ENCODE assay signal across 9 cellular contexts in genomic region chr5:57693488-57694305, GRCh38.
DNase-seq lines count a peak whose midpoint lies in the region; TF ChIP-seq lines count a peak whose summit lies in the region.
"Had no signal": no experiment of that assay in that cellular context is flagged by ENCODE, and none has a peak within 500 bp of the region (broad histone marks: within the 10 kb centered on the region; RNA-seq: fewer than 3 reads in every experiment).

No MANE protein-coding gene starts in this region.

- H4K20me1 ChIP-seq in PC-9 (ENCODE audit: insufficient read depth): no peaks in the 10 kb centered on the region

- H3K4me3 Mint-ChIP-seq in nephron progenitor cell: no peak overlapping the region
- H3K4me3 Mint-ChIP-seq: stimulated activated effector memory CD8-positive, alpha-beta T cell treated with anti-CD3 and anti-CD28 coated beads, Interleukin-12 subunit alpha, Interleukin-12 subunit beta, amount 100 ng/mL, for 72 hours had no signal

- H2AFZ ChIP-seq in PC-9: peak overlapping the region; percentile 71; the same call in 1 of the 2 replicates

- BruUV-seq in PC-9 (replicated peaks; lab: Mats Ljungman, UMichigan): TSS peak; percentile 88

- H3K4me1 Mint-ChIP-seq in nephron progenitor cell: peaks cover 56% of the 10 kb centered on the region
- H3K4me1 Mint-ChIP-seq: stimulated activated effector memory CD8-positive, alpha-beta T cell treated with anti-CD3 and anti-CD28 coated beads, Interleukin-12 subunit alpha, Interleukin-12 subunit beta, amount 100 ng/mL, for 72 hours had no signal

- no peaks in the 10 kb centered on the region for H3K36me3 Mint-ChIP-seq in nephron progenitor cell (ENCODE audit: low read depth)
- H3K36me3 Mint-ChIP-seq: stimulated activated effector memory CD8-positive, alpha-beta T cell treated with anti-CD3 and anti-CD28 coated beads, Interleukin-12 subunit alpha, Interleukin-12 subunit beta, amount 100 ng/mL, for 72 hours had no signal

- no peaks in the 10 kb centered on the region for H3K27me3 ChIP-seq in PC-9 (ENCODE audit: insufficient read depth, low read depth)

- H3K4me3 ChIP-seq in PC-9: no peak overlapping the region
- no peak overlapping the region for H3K4me3 ChIP-seq in epithelial cell of esophagus (ENCODE audit: low read length)

- peak overlapping the region; percentile 91 for H3K27ac ChIP-seq in PC-9

- TF ChIP-seq CTCF in PC-9 (conservative IDR thresholded peaks at IDR 0.05) (no peak), epithelial cell of esophagus (IDR thresholded peaks at IDR 0.05; ENCODE audit: insufficient read depth, low read depth, low read length, missing control alignments) (no peak), nephron progenitor cell (IDR thresholded peaks at IDR 0.05) (no peak)

- POLR2A ChIA-PET in PC-9 (lab: Charles Lee; ENCODE audit: unreplicated experiment): interaction anchor here (0.5 to 0.6 kb wide), 2 partner anchors 146 to 194 kb away, joined by 3 to 7 read pairs; no protein-coding TSS in a partner anchor

- peaks cover 3% of the 10 kb centered on the region for H3K27me3 Mint-ChIP-seq in nephron progenitor cell (ENCODE audit: low read depth, poor library complexity)

- peaks cover 7% of the 10 kb centered on the region; the same call in 1 of the 2 replicates for H3F3A ChIP-seq in PC-9 (ENCODE audit: insufficient read depth, low read depth)

- peaks cover 32% of the 10 kb centered on the region for H3K4me1 ChIP-seq in PC-9 (replicated peaks; ENCODE audit: insufficient read depth)

- no peaks in the 10 kb centered on the region for H3K9me3 Mint-ChIP-seq in nephron progenitor cell
- H3K9me3 Mint-ChIP-seq: stimulated activated effector memory CD8-positive, alpha-beta T cell treated with anti-CD3 and anti-CD28 coated beads, Interleukin-12 subunit alpha, Interleukin-12 subunit beta, amount 100 ng/mL, for 72 hours had no signal

- CTCF ChIA-PET in PC-9 (lab: Charles Lee): no interaction called here

- peaks cover 27% of the 10 kb centered on the region; the same call in 1 of the 2 replicates for H3K9me3 ChIP-seq in PC-9 (ENCODE audit: insufficient read depth, low read depth)

- DNase-seq in A172 (ENCODE audit: low spot score) (peak; percentile 22), PC-9 (no peak), epithelial cell of esophagus (ENCODE audit: low read depth) (peak; percentile 62), nephron progenitor cell (no peak), EL (no peak)
- no peak for DNase-seq in central memory CD4-positive, alpha-beta T cell
- no peak for DNase-seq in activated effector memory CD4-positive, alpha-beta T cell treated with Interleukin-2 at 50 U/mL for 16 hours
- DNase-seq in activated CD4-positive, alpha-beta T cell treated with anti-CD3 and anti-CD28 coated beads for 48 hours: no peak

- intact Hi-C loops in PC-9 (cut with micrococcal nuclease; ENCODE audit: unreplicated experiment): loop anchor here (1.0 to 5.0 kb wide), 8 partner anchors 42 to 495 kb away; no protein-coding TSS in a partner anchor

- H3K27ac Mint-ChIP-seq in nephron progenitor cell: peak overlapping the region; percentile 93
- H3K27ac Mint-ChIP-seq: stimulated activated effector memory CD8-positive, alpha-beta T cell treated with anti-CD3 and anti-CD28 coated beads, Interleukin-12 subunit alpha, Interleukin-12 subunit beta, amount 100 ng/mL, for 72 hours had no signal

- no peaks in the 10 kb centered on the region; the same call in 1 of the 2 replicates for H3K36me3 ChIP-seq in PC-9 (ENCODE audit: low read depth)

- H3K4me2 ChIP-seq in PC-9: peak overlapping the region; percentile 41

- H3K9me2 ChIP-seq in PC-9 (ENCODE audit: insufficient read depth): no peaks in the 10 kb centered on the region

- H3K79me2 ChIP-seq in PC-9 (ENCODE audit: low read depth): no peaks in the 10 kb centered on the region

Comparison
In these comparisons a context has a peak if more than half of its experiments do, and no peak if none do; other contexts are left out.
1. DNase-seq: peak in A172 (single experiment) and epithelial cell of esophagus (single experiment); none in PC-9 (0 of 2), nephron progenitor cell (single experiment), central memory CD4-positive, alpha-beta T cell (single experiment), EL (single experiment), activated effector memory CD4-positive, alpha-beta T cell treated with Interleukin-2 at 50 U/mL for 16 hours (single experiment) and activated CD4-positive, alpha-beta T cell treated with anti-CD3 and anti-CD28 coated beads for 48 hours (single experiment).